18 cellular contexts compared by ENCODE assay signal in the genomic region with DNA sequence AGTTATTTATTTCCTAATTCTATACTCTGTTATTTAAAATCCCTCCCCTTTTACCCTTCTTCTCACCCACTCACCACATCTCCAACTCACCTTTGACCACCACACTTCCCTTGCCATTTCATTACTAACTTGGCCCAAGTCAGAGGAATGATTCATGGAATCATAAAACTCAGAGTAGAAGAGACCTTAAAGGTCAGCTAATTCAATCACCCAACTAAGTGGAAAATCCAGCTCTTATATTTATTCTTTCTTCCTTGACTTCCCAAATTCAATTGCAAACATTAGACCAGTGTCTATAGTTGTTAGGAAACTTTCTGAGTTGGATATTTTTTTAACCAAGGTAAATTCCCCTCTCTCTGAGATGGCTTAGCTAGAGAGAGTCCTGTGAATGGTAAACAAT. TPM values are rescaled to one million over a fixed set of nuclear protein-coding genes. Genes with fewer than 3 reads are reported as not detected.
DNase-seq lines count a peak whose midpoint lies in the region; TF ChIP-seq lines count a peak whose summit lies in the region.
"Had no signal": no experiment of that assay in that cellular context is flagged by ENCODE, and none has a peak within 500 bp of the region (broad histone marks: within the 10 kb centered on the region; RNA-seq: fewer than 3 reads in every experiment).

No MANE protein-coding gene starts in this region.

- no peak overlapping the region for H3K4me3 ChIP-seq in choroid plexus epithelial cell (ENCODE audit: low read depth, low read length)
- H3K4me3 ChIP-seq: A549, GM23248, HAP-1, K562 had no signal

- DNase-seq in HEK293T (ENCODE audit: extremely low spot score) (no peak), choroid plexus epithelial cell (ENCODE audit: low read depth) (peak; percentile 6), kidney tubule cell (ENCODE audit: low spot score) (peak; percentile 64), renal cortical epithelial cell (ENCODE audit: low read depth) (peak; percentile 90), SIG-M5 treated with dmso at 0.1 percent for 504 hours (lab: John Stamatoyannopoulos, UW; ENCODE audit: unreplicated experiment) (no peak), HT-29 (ENCODE audit: low spot score) (no peak)
- DNase-seq in activated CD4-positive, alpha-beta T cell treated with anti-CD3 and anti-CD28 coated beads for 48 hours: no peak
- DNase-seq: AML-193; Caco-2; CD4-positive, alpha-beta T cell; DMS153; DMS79; GDM1; GM23248; IMR-90 had no signal

- no peak for TF ChIP-seq CTCF in choroid plexus epithelial cell (conservative IDR thresholded peaks at IDR 0.05; ENCODE audit: low read depth, low read length)

- CTCF ChIA-PET in HEK293T (lab: Yijun Ruan, JAX): interaction anchor here (0.8 kb wide), 1 partner anchor 204 kb away, joined by 3 read pairs; no protein-coding TSS in a partner anchor

- POLR2A ChIA-PET in HEK293T (lab: Yijun Ruan, JAX): no interaction called here

TF ChIP-seq in HEK293T, 16 proteins besides CTCF, POLR2A, EP300 and RAD21:
- TF ChIP-seq, protein P1, sequence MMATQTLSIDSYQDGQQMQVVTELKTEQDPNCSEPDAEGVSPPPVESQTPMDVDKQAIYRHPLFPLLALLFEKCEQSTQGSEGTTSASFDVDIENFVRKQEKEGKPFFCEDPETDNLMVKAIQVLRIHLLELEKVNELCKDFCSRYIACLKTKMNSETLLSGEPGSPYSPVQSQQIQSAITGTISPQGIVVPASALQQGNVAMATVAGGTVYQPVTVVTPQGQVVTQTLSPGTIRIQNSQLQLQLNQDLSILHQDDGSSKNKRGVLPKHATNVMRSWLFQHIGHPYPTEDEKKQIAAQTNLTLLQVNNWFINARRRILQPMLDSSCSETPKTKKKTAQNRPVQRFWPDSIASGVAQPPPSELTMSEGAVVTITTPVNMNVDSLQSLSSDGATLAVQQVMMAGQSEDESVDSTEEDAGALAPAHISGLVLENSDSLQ (IDR thresholded peaks at IDR 0.05): peak; percentile 40; the same call in 1 of the 2 replicates
- TF ChIP-seq SUZ12 (IDR thresholded peaks at IDR 0.05): no peak

RNA-seq across cellular contexts. Expression of gene HEY2, which starts 26.5 kb away (rescaled TPM):
- not detected in 2 replicates for total RNA-seq in renal cortical epithelial cell
- total RNA-seq in HT-29 (2014; rRNA removed; shearing (Covaris generic)): 0.08 TPM in 1 of 2 replicates, not detected in the other
- total RNA-seq: Caco-2, GM23248, IMR-90 had no signal

Comparison
In these comparisons a context has a peak if more than half of its experiments do, and no peak if none do; other contexts are left out.
1. DNase-seq: peak in choroid plexus epithelial cell (single experiment), kidney tubule cell (single experiment) and renal cortical epithelial cell (single experiment); none in HEK293T (single experiment), SIG-M5 treated with dmso at 0.1 percent for 504 hours (single experiment), activated CD4-positive, alpha-beta T cell treated with anti-CD3 and anti-CD28 coated beads for 48 hours (single experiment) and HT-29 (single experiment).